Comparison of ENCODE assay signal across 9 cellular contexts in genomic region chr6:42279144-42279781, GRCh38.
DNase-seq lines count a peak whose midpoint lies in the region; ATAC-seq, FAIRE-seq and TF ChIP-seq lines count a peak whose summit lies in the region.
"Had no signal": no experiment of that assay in that cellular context is flagged by ENCODE, and none has a peak within 500 bp of the region (broad histone marks: within the 10 kb centered on the region; RNA-seq: fewer than 3 reads in every experiment).

No MANE protein-coding gene starts in this region.

- H3K4me3 ChIP-seq in small intestine (ENCODE audit: low read depth in 1 of 2, low read length in 2 of 2), result no peak overlapping the region

- FAIRE-seq in small intestine (lab: Jason Lieb, UNC), result no peak
- FAIRE-seq: TTC549 had no signal

- H3K27me3 ChIP-seq in foreskin keratinocyte, result no peaks in the 10 kb centered on the region
- H3K27me3 ChIP-seq in small intestine (ENCODE audit: control insufficient read depth in 2 of 2, insufficient read depth in 2 of 2, low read length in 2 of 2), result no peaks in the 10 kb centered on the region

- peaks cover 34% of the 10 kb centered on the region for H3K4me1 ChIP-seq in foreskin keratinocyte
- H3K4me1 ChIP-seq in small intestine (ENCODE audit: control insufficient read depth in 2 of 2, insufficient read depth in 1 of 2, low read depth in 1 of 2, low read length in 1 of 2), result peaks cover 5 to 34% of the 10 kb centered on the region in 2 donors

- no peaks in the 10 kb centered on the region for H3K36me3 ChIP-seq in small intestine (ENCODE audit: control insufficient read depth in 2 of 2, insufficient read depth in 2 of 2, low read length in 2 of 2)

- ATAC-seq in GM19463 (IDR thresholded peaks at IDR 0.05; ENCODE audit: unreplicated experiment) (peak; percentile 53), foreskin keratinocyte (peak; percentile 50), GM21723 (IDR thresholded peaks at IDR 0.05; ENCODE audit: unreplicated experiment) (no peak), HG02973 (IDR thresholded peaks at IDR 0.05; ENCODE audit: unreplicated experiment) (no peak)

- no peaks in the 10 kb centered on the region for H3K9me3 ChIP-seq in small intestine (ENCODE audit: control insufficient read depth, low read depth)

- WGBS in small intestine, 3 donors, result 5 to 31% (median 25%) methylated on average over 8 to 9 of the region's 9 CpGs

- DNase-seq in T-helper 2 cell treated with Interferon-gamma antibody and Interleukin-4, amounts not matched to agents 5 μg/mL and 100 μg/mL, for 36 hours (ENCODE audit: low spot score), result no peak
- DNase-seq in foreskin keratinocyte (peak in 1 of 2 donors; percentile 28), small intestine (peak; percentile 94), SIG-M5 treated with dmso at 0.1 percent for 504 hours (lab: John Stamatoyannopoulos, UW; ENCODE audit: unreplicated experiment) (no peak), DMS153 (lab: John Stamatoyannopoulos, UW) (no peak)

- peak overlapping the region; percentile 64 for H3K27ac Mint-ChIP-seq in T-helper 2 cell treated with Interferon-gamma antibody and Interleukin-4, amounts not matched to agents 5 μg/mL and 100 μg/mL, for 36 hours

- H3K4me3 Mint-ChIP-seq in T-helper 2 cell treated with Interferon-gamma antibody and Interleukin-4, amounts not matched to agents 5 μg/mL and 100 μg/mL, for 36 hours, result peak overlapping the region; percentile 29

- H3K27me3 Mint-ChIP-seq in T-helper 2 cell treated with Interferon-gamma antibody and Interleukin-4, amounts not matched to agents 5 μg/mL and 100 μg/mL, for 36 hours (ENCODE audit: low read depth), result no peaks in the 10 kb centered on the region

- no peaks in the 10 kb centered on the region for H3K9me3 Mint-ChIP-seq in T-helper 2 cell treated with Interferon-gamma antibody and Interleukin-4, amounts not matched to agents 5 μg/mL and 100 μg/mL, for 36 hours

- no peak for TF ChIP-seq CTCF in foreskin keratinocyte (conservative IDR thresholded peaks at IDR 0.05)

- no peak overlapping the region for H3K27ac ChIP-seq in foreskin keratinocyte
- peak overlapping the region; percentile 39 to 95 for H3K27ac ChIP-seq in small intestine (ENCODE audit: low read depth in 1 of 2, low read length in 1 of 2)

- peaks cover 31% of the 10 kb centered on the region for H3K4me1 Mint-ChIP-seq in T-helper 2 cell treated with Interferon-gamma antibody and Interleukin-4, amounts not matched to agents 5 μg/mL and 100 μg/mL, for 36 hours (ENCODE audit: low read depth)

- H3K36me3 Mint-ChIP-seq in T-helper 2 cell treated with Interferon-gamma antibody and Interleukin-4, amounts not matched to agents 5 μg/mL and 100 μg/mL, for 36 hours (ENCODE audit: low read depth), result peaks cover under 1% of the 10 kb centered on the region

Comparison
In these comparisons a context has a peak if more than half of its experiments do, and no peak if none do; other contexts are left out.
1. ATAC-seq: peak in GM19463 (single experiment) and foreskin keratinocyte (single experiment); none in GM21723 (single experiment) and HG02973 (single experiment).